16 cellular contexts compared by ENCODE assay signal in genomic region chr10:124559372-124560132, GRCh38.
DNase-seq lines count a peak whose midpoint lies in the region; ATAC-seq and TF ChIP-seq lines count a peak whose summit lies in the region.
"Had no signal": no experiment of that assay in that cellular context is flagged by ENCODE, and none has a peak within 500 bp of the region (broad histone marks: within the 10 kb centered on the region; RNA-seq: fewer than 3 reads in every experiment).

No MANE protein-coding gene starts in this region.

- H3K4me1 ChIP-seq in body of pancreas (no peaks in the 10 kb centered on the region), heart right ventricle (peaks cover 7 to 48% (median 35%) of the 10 kb centered on the region in 9 donors), ovary (ENCODE audit: insufficient read depth) (peaks cover 26% of the 10 kb centered on the region), transverse colon (peaks cover 9 to 19% (median 13%) of the 10 kb centered on the region in 4 donors)
- H3K4me1 ChIP-seq: BE2C had no signal

- intact Hi-C loops in body of pancreas (cut with DNase I) (no loop called here), heart right ventricle (cut with DNase I) (loop anchor here in 3 of 10 donors (5.0 to 10.0 kb wide), 3 partner anchors 55 to 83 kb away; no protein-coding TSS in a partner anchor), ovary (cut with DNase I) (no loop called here), transverse colon (cut with DNase I; ENCODE audit: low total_unique reads) (no loop called here)

- H3K36me3 ChIP-seq in body of pancreas (replicated peaks in 1 of 2; ENCODE audit: insufficient read depth in 1 of 2, low read depth in 2 of 2) (no peaks in the 10 kb centered on the region), heart right ventricle (no peaks in the 10 kb centered on the region), ovary (no peaks in the 10 kb centered on the region), transverse colon (no peaks in the 10 kb centered on the region), WERI-Rb-1 (no peaks in the 10 kb centered on the region)
- H3K36me3 ChIP-seq: BE2C had no signal

- peak overlapping the region in 3 of 4 donors; percentile 15 to 47 (median 24) for H3K27ac ChIP-seq in body of pancreas
- H3K27ac ChIP-seq in heart right ventricle = peak overlapping the region; percentile 8 to 93 (median 81)
- H3K27ac ChIP-seq in ovary = peak overlapping the region; percentile 58 to 76
- H3K27ac ChIP-seq in transverse colon = peak overlapping the region; percentile 65 to 79 (median 68)
- no peak overlapping the region for H3K27ac ChIP-seq in WERI-Rb-1

- H3K4me3 ChIP-seq in body of pancreas = no peak overlapping the region
- no peak overlapping the region for H3K4me3 ChIP-seq in heart right ventricle
- H3K4me3 ChIP-seq in ovary = no peak overlapping the region
- no peak overlapping the region for H3K4me3 ChIP-seq in transverse colon
- H3K4me3 ChIP-seq in WERI-Rb-1 (ENCODE audit: low read depth, low read length) = no peak overlapping the region

- ATAC-seq in body of pancreas (no peak), heart right ventricle (peak in 2 of 8 donors; percentile 8 to 12), GM19351 (IDR thresholded peaks at IDR 0.05; ENCODE audit: unreplicated experiment) (no peak), GM21717 (IDR thresholded peaks at IDR 0.05; ENCODE audit: unreplicated experiment) (no peak), HG02970 (IDR thresholded peaks at IDR 0.05; ENCODE audit: low FRiP score, unreplicated experiment) (no peak)
- ATAC-seq: PC-3 had no signal

- H3K9me3 ChIP-seq in body of pancreas (no peaks in the 10 kb centered on the region), heart right ventricle (peaks cover 0 to 4% (median 0%) of the 10 kb centered on the region in 11 donors), ovary (no peaks in the 10 kb centered on the region), transverse colon (no peaks in the 10 kb centered on the region), WERI-Rb-1 (ENCODE audit: severe bottlenecking) (no peaks in the 10 kb centered on the region)
- H3K9me3 ChIP-seq: BE2C had no signal

- no peak for TF ChIP-seq EP300 in ovary (IDR thresholded peaks at IDR 0.05)
- no peak for TF ChIP-seq EP300 in transverse colon (IDR thresholded peaks at IDR 0.05; ENCODE audit: low read depth)

- H3K27me3 ChIP-seq in body of pancreas (no peaks in the 10 kb centered on the region), heart right ventricle (no peaks in the 10 kb centered on the region), ovary (no peaks in the 10 kb centered on the region), transverse colon (no peaks in the 10 kb centered on the region), WERI-Rb-1 (ENCODE audit: insufficient read depth, low read depth, severe bottlenecking) (no peaks in the 10 kb centered on the region)
- H3K27me3 ChIP-seq: BE2C had no signal

- DNase-seq in body of pancreas (no peak), heart right ventricle (no peak), ovary (peak in 1 of 5 donors; percentile 43), transverse colon (no peak), WERI-Rb-1 (no peak)
- DNase-seq: activated CD8-positive, alpha-beta memory T cell treated with anti-CD3 and anti-CD28 coated beads for 24 hours; BE2C; DMS153; effector CD8-positive, alpha-beta T cell; NCI-H1930; NCI-H524; PC-3; stimulated activated CD4-positive, alpha-beta T cell treated with anti-CD3 and anti-CD28 coated beads, Interleukin-4, amount 100 ng/mL, for 24 hours had no signal

- WGBS in body of pancreas, 2 donors = 82 to 86% methylated on average over 6 to 11 of the region's 11 CpGs
- 91 to 94% methylated on average over 11 of the region's 11 CpGs for WGBS in heart right ventricle, 2 donors
- 83 to 89% (median 85%) methylated on average over 11 of the region's 11 CpGs for WGBS in ovary, 3 donors
- 90% methylated on average over 9 of the region's 11 CpGs; no CpG with 5 or more reads in 1 of the 2 donors for WGBS in transverse colon (ENCODE audit: low coverage in 1 of 2), 2 donors

- in situ Hi-C loops in transverse colon (cut with MboI; ENCODE audit: low pct_ligation_motif_present in 1 of 4, low pct_unique_long_range_greater_than_20kb in 1 of 4, low sequenced_read_pairs in 3 of 4) = no loop called here

- TF ChIP-seq POLR2A in body of pancreas (IDR thresholded peaks at IDR 0.05) (no peak), ovary (IDR thresholded peaks at IDR 0.05) (no peak), transverse colon (IDR thresholded peaks at IDR 0.05) (no peak)

- TF ChIP-seq CTCF in body of pancreas (IDR thresholded peaks at IDR 0.05) = no peak
- no peak for TF ChIP-seq CTCF in heart right ventricle (IDR thresholded peaks at IDR 0.05)
- TF ChIP-seq CTCF in ovary (IDR thresholded peaks at IDR 0.05) = no peak
- no peak for TF ChIP-seq CTCF in transverse colon (IDR thresholded peaks at IDR 0.05)
- no peak for TF ChIP-seq CTCF in WERI-Rb-1 (IDR thresholded peaks at IDR 0.05; ENCODE audit: low read depth, low read length)
